20 cellular contexts compared by ENCODE assay signal in the genomic region with DNA sequence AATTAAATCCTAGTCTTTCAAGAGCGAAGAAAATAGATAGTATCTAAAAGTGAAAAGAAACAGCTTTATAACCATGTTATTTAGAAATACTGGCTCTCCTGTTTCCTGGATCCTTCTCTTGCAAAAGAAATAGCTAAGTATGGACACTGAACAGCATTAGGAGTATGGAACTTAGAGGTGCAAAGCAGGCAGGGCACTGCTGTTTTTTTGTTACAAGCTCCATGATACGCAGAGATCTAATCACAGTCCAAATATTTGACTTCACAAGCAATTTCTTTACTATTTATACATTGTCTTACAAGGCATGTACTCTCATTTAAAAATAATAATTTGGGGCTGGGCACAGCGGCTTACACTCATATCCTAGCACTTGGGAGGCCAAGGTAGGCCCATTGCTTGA. TPM values are rescaled to one million over a fixed set of nuclear protein-coding genes. Genes with fewer than 3 reads are reported as not detected.
DNase-seq lines count a peak whose midpoint lies in the region; ATAC-seq, FAIRE-seq and TF ChIP-seq lines count a peak whose summit lies in the region.
"Had no signal": no experiment of that assay in that cellular context is flagged by ENCODE, and none has a peak within 500 bp of the region (broad histone marks: within the 10 kb centered on the region; RNA-seq: fewer than 3 reads in every experiment).

No MANE protein-coding gene starts in this region.

- H3K36me3 ChIP-seq in neural progenitor cell = no peaks in the 10 kb centered on the region

- H3K9ac ChIP-seq in neural progenitor cell = no peak overlapping the region

- CTCF ChIA-PET in activated CD4-positive, alpha-beta T cell treated with anti-CD3 and anti-CD28 coated beads for 36 hours (lab: Charles Lee) = interaction anchor here (0.6 to 1.9 kb wide), 6 partner anchors 8 to 1345 kb away, joined by 3 to 13 read pairs (median 3); partner anchors contain the start of gene GGT7
- CTCF ChIA-PET in activated CD8-positive, alpha-beta T cell treated with anti-CD3 and anti-CD28 coated beads for 36 hours (lab: Charles Lee) = interaction anchor here (0.9 to 1.4 kb wide), 2 partner anchors 13 to 212 kb away, joined by 3 to 5 read pairs; partner anchors contain the start of gene GGT7

- no peak overlapping the region for H3K27ac ChIP-seq in neural progenitor cell
- H3K27ac ChIP-seq: A549, epithelial cell of prostate, skin epidermis had no signal

- DNase-seq in activated CD4-positive, alpha-beta T cell treated with anti-CD3 and anti-CD28 coated beads for 36 hours = no peak
- no peak for DNase-seq in activated CD4-positive, alpha-beta T cell treated with anti-CD3 and anti-CD28 coated beads for 1 hour
- DNase-seq in activated CD8-positive, alpha-beta T cell treated with anti-CD3 and anti-CD28 coated beads for 36 hours = no peak
- no peak for DNase-seq in natural killer cell treated with Interleukin-12 subunit alpha and Interleukin-12 subunit beta and Interleukin-15 and Interleukin-18, amount 100 ng/mL, for 72 hours (ENCODE audit: low spot score)
- DNase-seq in RCC 7860 (ENCODE audit: low spot score) = no peak
- no peak for DNase-seq in neural progenitor cell (ENCODE audit: low spot score)
- no peak for DNase-seq in DMS79 treated with DMSO at 0.1 percent for 48 hours (lab: John Stamatoyannopoulos, UW)
- DNase-seq: GOT3, heart right ventricle, NCI-H1694 treated with DMSO at 0.1 percent for 48 hours, NCI-H2171 treated with DMSO at 0.1 percent for 48 hours, NCI-H524 treated with DMSO at 0.1 percent for 48 hours, occipital lobe, substantia nigra had no signal

- H3K27me3 ChIP-seq in neural progenitor cell = no peaks in the 10 kb centered on the region
- H3K27me3 ChIP-seq: heart right ventricle had no signal

- no peaks in the 10 kb centered on the region for H3K27me3 Mint-ChIP-seq in activated CD4-positive, alpha-beta T cell treated with anti-CD3 and anti-CD28 coated beads for 36 hours
- H3K27me3 Mint-ChIP-seq in activated CD8-positive, alpha-beta T cell treated with anti-CD3 and anti-CD28 coated beads for 36 hours = no peaks in the 10 kb centered on the region
- H3K27me3 Mint-ChIP-seq in natural killer cell treated with Interleukin-12 subunit alpha and Interleukin-12 subunit beta and Interleukin-15 and Interleukin-18, amount 100 ng/mL, for 72 hours = no peaks in the 10 kb centered on the region
- H3K27me3 Mint-ChIP-seq in neural progenitor cell (ENCODE audit: insufficient read depth, low read depth) = peaks cover 2% of the 10 kb centered on the region
- H3K27me3 Mint-ChIP-seq: activated T-helper 17 cell treated with anti-CD3 and anti-CD28 coated beads, Interleukin-2, amount 50 U/mL, for 72 hours; memory B cell had no signal

- no peaks in the 10 kb centered on the region for H3K9me3 ChIP-seq in neural progenitor cell (ENCODE audit: low read depth)
- H3K9me3 ChIP-seq: A549, heart right ventricle had no signal

- peak; percentile 52 for FAIRE-seq in G401.6 (lab: Jason Lieb, UNC)
- FAIRE-seq in RCC 7860 (lab: Jason Lieb, UNC) = no peak
- FAIRE-seq: A549 had no signal

- peak overlapping the region; percentile 72 for H3K27ac Mint-ChIP-seq in activated CD4-positive, alpha-beta T cell treated with anti-CD3 and anti-CD28 coated beads for 36 hours
- H3K27ac Mint-ChIP-seq in activated CD8-positive, alpha-beta T cell treated with anti-CD3 and anti-CD28 coated beads for 36 hours = peak overlapping the region; percentile 58
- H3K27ac Mint-ChIP-seq in natural killer cell treated with Interleukin-12 subunit alpha and Interleukin-12 subunit beta and Interleukin-15 and Interleukin-18, amount 100 ng/mL, for 72 hours = peak overlapping the region; percentile 76 to 78
- H3K27ac Mint-ChIP-seq in neural progenitor cell = no peak overlapping the region
- H3K27ac Mint-ChIP-seq: activated T-helper 17 cell treated with anti-CD3 and anti-CD28 coated beads, Interleukin-2, amount 50 U/mL, for 72 hours; memory B cell had no signal

- no peaks in the 10 kb centered on the region for H3K4me1 ChIP-seq in neural progenitor cell
- H3K4me1 ChIP-seq: A549 had no signal

- POLR2A ChIA-PET in activated CD4-positive, alpha-beta T cell treated with anti-CD3 and anti-CD28 coated beads for 36 hours (lab: Charles Lee) = no interaction called here
- POLR2A ChIA-PET in activated CD8-positive, alpha-beta T cell treated with anti-CD3 and anti-CD28 coated beads for 36 hours (lab: Charles Lee) = interaction anchor here (0.7 to 1.1 kb wide), 2 partner anchors 14 to 16 kb away, joined by 3 read pairs; no protein-coding TSS in a partner anchor

- peaks cover 47% of the 10 kb centered on the region for H4K20me1 ChIP-seq in neural progenitor cell (ENCODE audit: low read depth)

- peaks cover 54% of the 10 kb centered on the region for H3K4me1 Mint-ChIP-seq in activated CD4-positive, alpha-beta T cell treated with anti-CD3 and anti-CD28 coated beads for 36 hours
- H3K4me1 Mint-ChIP-seq in activated CD8-positive, alpha-beta T cell treated with anti-CD3 and anti-CD28 coated beads for 36 hours (ENCODE audit: low read depth) = peaks cover 47% of the 10 kb centered on the region
- peaks cover 39 to 53% of the 10 kb centered on the region in 2 donors for H3K4me1 Mint-ChIP-seq in natural killer cell treated with Interleukin-12 subunit alpha and Interleukin-12 subunit beta and Interleukin-15 and Interleukin-18, amount 100 ng/mL, for 72 hours (ENCODE audit: low read depth in 2 of 2)
- peaks cover 3% of the 10 kb centered on the region for H3K4me1 Mint-ChIP-seq in neural progenitor cell

- intact Hi-C loops in activated CD4-positive, alpha-beta T cell treated with anti-CD3 and anti-CD28 coated beads for 36 hours (cut with DNase I, micrococcal nuclease) = loop anchor here in 1 of 2 experiments (2.0 kb wide), 1 partner anchor 16 kb away; no protein-coding TSS in a partner anchor
- intact Hi-C loops in activated CD8-positive, alpha-beta T cell treated with anti-CD3 and anti-CD28 coated beads for 36 hours (cut with micrococcal nuclease) = no loop called here

- TF ChIP-seq CTCF in activated CD8-positive, alpha-beta T cell treated with anti-CD3 and anti-CD28 coated beads for 36 hours (IDR thresholded peaks at IDR 0.05) = no peak
- no peak for TF ChIP-seq CTCF in neural progenitor cell (IDR thresholded peaks at IDR 0.05)

- peaks cover 97% of the 10 kb centered on the region for H3K79me2 ChIP-seq in neural progenitor cell (ENCODE audit: low read depth)

- H3K4me2 ChIP-seq in neural progenitor cell = no peak overlapping the region
- H3K4me2 ChIP-seq: A549 had no signal

- peaks cover 12% of the 10 kb centered on the region for H3F3A ChIP-seq in neural progenitor cell (ENCODE audit: low read depth)

- no peaks in the 10 kb centered on the region for H3K9me3 Mint-ChIP-seq in activated CD4-positive, alpha-beta T cell treated with anti-CD3 and anti-CD28 coated beads for 36 hours (ENCODE audit: low read depth)
- H3K9me3 Mint-ChIP-seq in activated CD8-positive, alpha-beta T cell treated with anti-CD3 and anti-CD28 coated beads for 36 hours = no peaks in the 10 kb centered on the region
- H3K9me3 Mint-ChIP-seq in natural killer cell treated with Interleukin-12 subunit alpha and Interleukin-12 subunit beta and Interleukin-15 and Interleukin-18, amount 100 ng/mL, for 72 hours = no peaks in the 10 kb centered on the region
- no peaks in the 10 kb centered on the region for H3K9me3 Mint-ChIP-seq in neural progenitor cell
- H3K9me3 Mint-ChIP-seq: activated T-helper 17 cell treated with anti-CD3 and anti-CD28 coated beads, Interleukin-2, amount 50 U/mL, for 72 hours; memory B cell had no signal

- H2AFZ ChIP-seq in neural progenitor cell (replicated peaks) = no peak overlapping the region

- no peak for ATAC-seq in activated CD4-positive, alpha-beta T cell treated with anti-CD3 and anti-CD28 coated beads for 36 hours
- no peak for ATAC-seq in activated CD8-positive, alpha-beta T cell treated with anti-CD3 and anti-CD28 coated beads for 36 hours
- ATAC-seq in natural killer cell treated with Interleukin-12 subunit alpha and Interleukin-12 subunit beta and Interleukin-15 and Interleukin-18, amount 100 ng/mL, for 72 hours = no peak
- ATAC-seq: A549, heart right ventricle had no signal

- no peak overlapping the region for H3K4me3 Mint-ChIP-seq in activated CD4-positive, alpha-beta T cell treated with anti-CD3 and anti-CD28 coated beads for 36 hours
- H3K4me3 Mint-ChIP-seq in activated CD8-positive, alpha-beta T cell treated with anti-CD3 and anti-CD28 coated beads for 36 hours = no peak overlapping the region
- H3K4me3 Mint-ChIP-seq in natural killer cell treated with Interleukin-12 subunit alpha and Interleukin-12 subunit beta and Interleukin-15 and Interleukin-18, amount 100 ng/mL, for 72 hours = peak overlapping the region; percentile 6
- no peak overlapping the region for H3K4me3 Mint-ChIP-seq in neural progenitor cell
- H3K4me3 Mint-ChIP-seq: activated T-helper 17 cell treated with anti-CD3 and anti-CD28 coated beads, Interleukin-2, amount 50 U/mL, for 72 hours; memory B cell had no signal

- no peak overlapping the region for H3K4me3 ChIP-seq in neural progenitor cell
- H3K4me3 ChIP-seq: A549, heart right ventricle, skin epidermis had no signal

- peaks cover 7% of the 10 kb centered on the region for H3K36me3 Mint-ChIP-seq in activated CD4-positive, alpha-beta T cell treated with anti-CD3 and anti-CD28 coated beads for 36 hours (ENCODE audit: low read depth)
- H3K36me3 Mint-ChIP-seq in activated CD8-positive, alpha-beta T cell treated with anti-CD3 and anti-CD28 coated beads for 36 hours (ENCODE audit: low read depth) = peaks cover 15% of the 10 kb centered on the region
- H3K36me3 Mint-ChIP-seq in natural killer cell treated with Interleukin-12 subunit alpha and Interleukin-12 subunit beta and Interleukin-15 and Interleukin-18, amount 100 ng/mL, for 72 hours = peaks cover 5% of the 10 kb centered on the region
- peaks cover 12% of the 10 kb centered on the region for H3K36me3 Mint-ChIP-seq in neural progenitor cell

RNA-seq across cellular contexts. Expression of gene TRPC4AP, which starts 7.6 kb away (rescaled TPM):
- total RNA-seq in activated CD4-positive, alpha-beta T cell treated with anti-CD3 and anti-CD28 coated beads for 36 hours = 10 to 100 TPM; 36.0 to 39.6 TPM
- total RNA-seq in activated CD8-positive, alpha-beta T cell treated with anti-CD3 and anti-CD28 coated beads for 36 hours = 10 to 100 TPM; 34.2 to 38.2 TPM
- total RNA-seq in natural killer cell treated with Interleukin-12 subunit alpha and Interleukin-12 subunit beta and Interleukin-15 and Interleukin-18, amount 100 ng/mL, for 72 hours = 10 to 100 TPM; 62.8 to 86.4 TPM
- 73.0 and 96.4 TPM in 2 replicates for total RNA-seq in neural progenitor cell (ENCODE audit: low replicate concordance)
